In genomic region chr18:38022247-38022646, GRCh38 we compare ENCODE assay signal across 33 cellular contexts.
"Had no signal": no experiment of that assay in that cellular context is flagged by ENCODE, and none has a peak within 500 bp of the region (broad histone marks: within the 10 kb centered on the region; RNA-seq: fewer than 3 reads in every experiment).

No MANE protein-coding gene starts in this region.

- H3K9me3 ChIP-seq: adrenal gland, ascending aorta, body of pancreas, breast epithelium had no signal

- H3K27me3 ChIP-seq: adrenal gland, ascending aorta, body of pancreas, brain microvascular endothelial cell, breast epithelium, cardiac muscle cell had no signal

- DNase-seq: activated effector memory CD4-positive, alpha-beta T cell treated with anti-CD3 and anti-CD28 coated beads, Interleukin-2, amount 50 U/mL, for 16 hours; activated effector memory CD4-positive, alpha-beta T cell treated with Interleukin-2 at 50 U/mL for 16 hours; activated gamma-delta T cell; activated gamma-delta T cell treated with Interleukin-2 at 50 U/mL for 16 hours; activated naive CD4-positive, alpha-beta T cell; activated naive CD4-positive, alpha-beta T cell treated with anti-CD3 and anti-CD28 coated beads for 36 hours; activated naive CD4-positive, alpha-beta T cell treated with anti-CD3 and anti-CD28 coated beads, Interleukin-2, amount 10 ng/mL, durations not matched to agents 7 days and 5 days; activated naive CD4-positive, alpha-beta T cell treated with anti-CD3 and anti-CD28 coated beads, Interleukin-2, amount 50 U/mL, for 16 hours; activated naive CD4-positive, alpha-beta T cell treated with Interleukin-2 at 50 U/mL for 16 hours; activated naive CD8-positive, alpha-beta T cell treated with anti-CD3 and anti-CD28 coated beads for 36 hours; activated naive CD8-positive, alpha-beta T cell treated with anti-CD3 and anti-CD28 coated beads, Interleukin-2, amount 10 ng/mL, durations not matched to agents 7 days and 5 days; activated naive CD8-positive, alpha-beta T cell treated with anti-CD3 and anti-CD28 coated beads, Interleukin-2, amount 50 U/mL, for 24 hours; activated T-cell treated with anti-CD3 and anti-CD28 coated beads, Interleukin-2, amount 50 U/mL, for 24 hours; activated T-cell treated with anti-CD3 and anti-CD28 coated beads, Interleukin-2, amount 50 U/mL, for 4 hours; activated T-cell treated with anti-CD3 and anti-CD28 coated beads, Interleukin-2, amount 50 U/mL, for 48 hours; activated T-cell treated with anti-CD3 and anti-CD28 coated beads, Interleukin-2, amount 50 U/mL, for 72 hours; adrenal gland; amniotic stem cell; amygdala; anterior cingulate cortex; aorta; body of pancreas; brain microvascular endothelial cell; caudate nucleus; central memory CD4-positive, alpha-beta T cell; cerebellar nuclear complex had no signal

- H3K4me1 ChIP-seq: adrenal gland, ascending aorta, body of pancreas, breast epithelium had no signal

- ATAC-seq: activated naive CD4-positive, alpha-beta T cell treated with anti-CD3 and anti-CD28 coated beads, Interleukin-2, amount 50 U/mL, for 72 hours; activated naive CD8-positive, alpha-beta T cell treated with anti-CD3 and anti-CD28 coated beads, Interleukin-2, amount 50 U/mL, for 24 hours; activated T-cell treated with anti-CD3 and anti-CD28 coated beads, Interleukin-2, amount 50 U/mL, for 4 hours; activated T-cell treated with anti-CD3 and anti-CD28 coated beads, Interleukin-2, amount 50 U/mL, for 72 hours; activated T-helper 17 cell treated with anti-CD3 and anti-CD28 coated beads, Interleukin-2, amount 50 U/mL, for 72 hours; body of pancreas had no signal

- FAIRE-seq: astrocyte, bronchial epithelial cell had no signal

- H3K36me3 ChIP-seq: adrenal gland, ascending aorta, brain microvascular endothelial cell, breast epithelium, cardiac muscle cell had no signal

- H3K4me3 ChIP-seq: adrenal gland, ascending aorta, body of pancreas, breast epithelium, cardiac muscle cell had no signal

- H3K27ac ChIP-seq: adrenal gland, ascending aorta, body of pancreas, brain microvascular endothelial cell, breast epithelium, cardiac muscle cell had no signal
